In the genomic region with DNA sequence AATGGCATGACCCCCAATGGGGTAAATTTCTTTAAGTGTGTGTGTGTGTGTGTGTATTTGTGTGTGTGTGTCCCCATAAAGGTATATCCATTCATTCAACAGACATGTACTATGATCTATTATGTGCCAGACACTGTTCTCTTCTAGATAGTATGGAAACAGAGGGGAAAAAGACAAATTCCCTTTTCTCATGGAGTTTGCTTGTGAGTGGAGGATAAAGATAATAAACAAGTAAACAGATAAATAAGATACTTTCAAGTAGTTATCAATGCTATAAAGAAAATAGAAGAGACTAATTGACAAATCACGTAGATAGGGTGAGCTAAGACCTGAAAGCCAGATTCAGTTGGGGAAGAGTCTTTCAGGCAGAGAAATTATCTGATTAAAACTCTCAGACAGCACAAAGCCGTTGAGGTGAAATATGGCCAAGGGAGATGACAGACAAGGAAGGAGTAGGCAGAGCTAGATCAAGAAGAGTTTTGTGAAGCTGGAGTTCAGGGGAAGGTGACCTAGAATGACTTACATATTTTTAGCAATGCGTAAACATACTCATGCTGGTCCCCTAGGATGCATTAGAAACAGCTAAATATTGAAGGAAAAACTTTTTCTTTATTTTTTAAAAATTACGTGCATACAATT, we compare ENCODE assay signal across 1 cellular context.
TF ChIP-seq lines count a peak whose summit lies in the region.

No MANE protein-coding gene starts in this region.

TF ChIP-seq in K562, 482 proteins besides CTCF, POLR2A, EP300 and RAD21 (continued from another document):
- peak; percentile 75 for TF ChIP-seq HDAC3 (IDR thresholded peaks at IDR 0.05; ENCODE audit: borderline replicate concordance, partially characterized antibody)
- no peak for TF ChIP-seq HSF4 (CRISPR knock-in tag; IDR thresholded peaks at IDR 0.05; ENCODE audit: borderline replicate concordance)
- no peak for TF ChIP-seq PHB (CRISPR knock-in tag; IDR thresholded peaks at IDR 0.05)
- no peak; the same call in 1 of the 2 replicates for TF ChIP-seq THRAP3 (IDR thresholded peaks at IDR 0.05; ENCODE audit: borderline replicate concordance)
- peak; percentile 58 for TF ChIP-seq TAL1 (IDR thresholded peaks at IDR 0.05)
- no peak for TF ChIP-seq CHD2 (IDR thresholded peaks at IDR 0.05; ENCODE audit: low read depth, low read length)
- peak in 1 of 2 experiments; percentile 90; a peak in 2 of 4 replicates for TF ChIP-seq TBL1XR1 (IDR thresholded peaks at IDR 0.05; ENCODE audit: low read length in 2 of 2)
- TF ChIP-seq ZC3H8 (IDR thresholded peaks at IDR 0.05): no peak
- no peak for TF ChIP-seq SIX5 (IDR thresholded peaks at IDR 0.05; ENCODE audit: borderline replicate concordance in 1 of 2, insufficient read depth in 1 of 2, low read depth in 1 of 2, low read length in 2 of 2)
- peak; percentile 53; the same call in 1 of the 2 replicates for TF ChIP-seq MECOM (CRISPR knock-in tag; IDR thresholded peaks at IDR 0.05)
- TF ChIP-seq GATAD2A (IDR thresholded peaks at IDR 0.05): 0 out of 2 replicates have a peak, but pooled peaks have one; percentile 20
- TF ChIP-seq ZNF586 (CRISPR knock-in tag; conservative IDR thresholded peaks at IDR 0.05): no peak
- no peak for TF ChIP-seq WHSC1 (IDR thresholded peaks at IDR 0.05; ENCODE audit: low read length)
- TF ChIP-seq ATF7 (IDR thresholded peaks at IDR 0.05): peak; percentile 65; the same call in 1 of the 2 replicates
- TF ChIP-seq NCOA6 (IDR thresholded peaks at IDR 0.05): peak; percentile 14; the same call in 1 of the 2 replicates
- TF ChIP-seq, protein P1, sequence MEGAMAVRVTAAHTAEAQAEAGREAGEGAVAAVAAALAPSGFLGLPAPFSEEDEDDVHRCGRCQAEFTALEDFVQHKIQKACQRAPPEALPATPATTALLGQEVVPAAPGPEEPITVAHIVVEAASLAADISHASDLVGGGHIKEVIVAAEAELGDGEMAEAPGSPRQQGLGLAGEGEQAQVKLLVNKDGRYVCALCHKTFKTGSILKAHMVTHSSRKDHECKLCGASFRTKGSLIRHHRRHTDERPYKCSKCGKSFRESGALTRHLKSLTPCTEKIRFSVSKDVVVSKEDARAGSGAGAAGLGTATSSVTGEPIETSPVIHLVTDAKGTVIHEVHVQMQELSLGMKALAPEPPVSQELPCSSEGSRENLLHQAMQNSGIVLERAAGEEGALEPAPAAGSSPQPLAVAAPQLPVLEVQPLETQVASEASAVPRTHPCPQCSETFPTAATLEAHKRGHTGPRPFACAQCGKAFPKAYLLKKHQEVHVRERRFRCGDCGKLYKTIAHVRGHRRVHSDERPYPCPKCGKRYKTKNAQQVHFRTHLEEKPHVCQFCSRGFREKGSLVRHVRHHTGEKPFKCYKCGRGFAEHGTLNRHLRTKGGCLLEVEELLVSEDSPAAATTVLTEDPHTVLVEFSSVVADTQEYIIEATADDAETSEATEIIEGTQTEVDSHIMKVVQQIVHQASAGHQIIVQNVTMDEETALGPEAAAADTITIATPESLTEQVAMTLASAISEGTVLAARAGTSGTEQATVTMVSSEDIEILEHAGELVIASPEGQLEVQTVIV (CRISPR knock-in tag; IDR thresholded peaks at IDR 0.05; ENCODE audit: borderline replicate concordance): no peak
- TF ChIP-seq KHSRP (IDR thresholded peaks at IDR 0.05): no peak
- TF ChIP-seq, protein P2, sequence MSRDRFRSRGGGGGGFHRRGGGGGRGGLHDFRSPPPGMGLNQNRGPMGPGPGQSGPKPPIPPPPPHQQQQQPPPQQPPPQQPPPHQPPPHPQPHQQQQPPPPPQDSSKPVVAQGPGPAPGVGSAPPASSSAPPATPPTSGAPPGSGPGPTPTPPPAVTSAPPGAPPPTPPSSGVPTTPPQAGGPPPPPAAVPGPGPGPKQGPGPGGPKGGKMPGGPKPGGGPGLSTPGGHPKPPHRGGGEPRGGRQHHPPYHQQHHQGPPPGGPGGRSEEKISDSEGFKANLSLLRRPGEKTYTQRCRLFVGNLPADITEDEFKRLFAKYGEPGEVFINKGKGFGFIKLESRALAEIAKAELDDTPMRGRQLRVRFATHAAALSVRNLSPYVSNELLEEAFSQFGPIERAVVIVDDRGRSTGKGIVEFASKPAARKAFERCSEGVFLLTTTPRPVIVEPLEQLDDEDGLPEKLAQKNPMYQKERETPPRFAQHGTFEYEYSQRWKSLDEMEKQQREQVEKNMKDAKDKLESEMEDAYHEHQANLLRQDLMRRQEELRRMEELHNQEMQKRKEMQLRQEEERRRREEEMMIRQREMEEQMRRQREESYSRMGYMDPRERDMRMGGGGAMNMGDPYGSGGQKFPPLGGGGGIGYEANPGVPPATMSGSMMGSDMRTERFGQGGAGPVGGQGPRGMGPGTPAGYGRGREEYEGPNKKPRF (IDR thresholded peaks at IDR 0.05; ENCODE audit: low read depth, low read length): no peak
- TF ChIP-seq DACH1 (IDR thresholded peaks at IDR 0.05; ENCODE audit: partially characterized antibody): no peak
- no peak for TF ChIP-seq ZNF124 (CRISPR knock-in tag; IDR thresholded peaks at IDR 0.05)
- no peak for TF ChIP-seq KDM4B (IDR thresholded peaks at IDR 0.05; ENCODE audit: borderline replicate concordance in 2 of 2, low read depth in 1 of 2)
- TF ChIP-seq HNRNPH1 (optimal IDR thresholded peaks at IDR 0.05; ENCODE audit: low read depth, low read length): no peak
- TF ChIP-seq FOXM1 (IDR thresholded peaks at IDR 0.05; ENCODE audit: low read depth): peak; percentile 60
- TF ChIP-seq FOXM1 (CRISPR knock-in tag; IDR thresholded peaks at IDR 0.05; ENCODE audit: low read depth): no peak
- no peak; a peak in 1 of 4 replicates for TF ChIP-seq NONO (IDR thresholded peaks at IDR 0.05; ENCODE audit: low read depth in 2 of 2, low read length in 1 of 2)
- peak; percentile 94 for TF ChIP-seq ESRRA (IDR thresholded peaks at IDR 0.05; ENCODE audit: borderline replicate concordance, low read depth)
- peak; percentile 50; the same call in 1 of the 2 replicates for TF ChIP-seq POLR2AphosphoS5 (IDR thresholded peaks at IDR 0.05; ENCODE audit: control insufficient read depth, insufficient read depth, low read depth, low read length)
- TF ChIP-seq GATA2 (CRISPR knock-in tag; IDR thresholded peaks at IDR 0.05): peak; percentile 71; the same call in 1 of the 2 replicates
- TF ChIP-seq, protein P3, sequence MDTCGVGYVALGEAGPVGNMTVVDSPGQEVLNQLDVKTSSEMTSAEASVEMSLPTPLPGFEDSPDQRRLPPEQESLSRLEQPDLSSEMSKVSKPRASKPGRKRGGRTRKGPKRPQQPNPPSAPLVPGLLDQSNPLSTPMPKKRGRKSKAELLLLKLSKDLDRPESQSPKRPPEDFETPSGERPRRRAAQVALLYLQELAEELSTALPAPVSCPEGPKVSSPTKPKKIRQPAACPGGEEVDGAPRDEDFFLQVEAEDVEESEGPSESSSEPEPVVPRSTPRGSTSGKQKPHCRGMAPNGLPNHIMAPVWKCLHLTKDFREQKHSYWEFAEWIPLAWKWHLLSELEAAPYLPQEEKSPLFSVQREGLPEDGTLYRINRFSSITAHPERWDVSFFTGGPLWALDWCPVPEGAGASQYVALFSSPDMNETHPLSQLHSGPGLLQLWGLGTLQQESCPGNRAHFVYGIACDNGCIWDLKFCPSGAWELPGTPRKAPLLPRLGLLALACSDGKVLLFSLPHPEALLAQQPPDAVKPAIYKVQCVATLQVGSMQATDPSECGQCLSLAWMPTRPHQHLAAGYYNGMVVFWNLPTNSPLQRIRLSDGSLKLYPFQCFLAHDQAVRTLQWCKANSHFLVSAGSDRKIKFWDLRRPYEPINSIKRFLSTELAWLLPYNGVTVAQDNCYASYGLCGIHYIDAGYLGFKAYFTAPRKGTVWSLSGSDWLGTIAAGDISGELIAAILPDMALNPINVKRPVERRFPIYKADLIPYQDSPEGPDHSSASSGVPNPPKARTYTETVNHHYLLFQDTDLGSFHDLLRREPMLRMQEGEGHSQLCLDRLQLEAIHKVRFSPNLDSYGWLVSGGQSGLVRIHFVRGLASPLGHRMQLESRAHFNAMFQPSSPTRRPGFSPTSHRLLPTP (IDR thresholded peaks at IDR 0.05; ENCODE audit: borderline replicate concordance, extremely low read depth, insufficient read length): no peak
- TF ChIP-seq ETS2 (tag; IDR thresholded peaks at IDR 0.05; ENCODE audit: borderline replicate concordance, poor library complexity, severe bottlenecking): no peak
- TF ChIP-seq, protein P4, sequence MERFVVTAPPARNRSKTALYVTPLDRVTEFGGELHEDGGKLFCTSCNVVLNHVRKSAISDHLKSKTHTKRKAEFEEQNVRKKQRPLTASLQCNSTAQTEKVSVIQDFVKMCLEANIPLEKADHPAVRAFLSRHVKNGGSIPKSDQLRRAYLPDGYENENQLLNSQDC (CRISPR knock-in tag; IDR thresholded peaks at IDR 0.05): no peak
- TF ChIP-seq, protein P5, sequence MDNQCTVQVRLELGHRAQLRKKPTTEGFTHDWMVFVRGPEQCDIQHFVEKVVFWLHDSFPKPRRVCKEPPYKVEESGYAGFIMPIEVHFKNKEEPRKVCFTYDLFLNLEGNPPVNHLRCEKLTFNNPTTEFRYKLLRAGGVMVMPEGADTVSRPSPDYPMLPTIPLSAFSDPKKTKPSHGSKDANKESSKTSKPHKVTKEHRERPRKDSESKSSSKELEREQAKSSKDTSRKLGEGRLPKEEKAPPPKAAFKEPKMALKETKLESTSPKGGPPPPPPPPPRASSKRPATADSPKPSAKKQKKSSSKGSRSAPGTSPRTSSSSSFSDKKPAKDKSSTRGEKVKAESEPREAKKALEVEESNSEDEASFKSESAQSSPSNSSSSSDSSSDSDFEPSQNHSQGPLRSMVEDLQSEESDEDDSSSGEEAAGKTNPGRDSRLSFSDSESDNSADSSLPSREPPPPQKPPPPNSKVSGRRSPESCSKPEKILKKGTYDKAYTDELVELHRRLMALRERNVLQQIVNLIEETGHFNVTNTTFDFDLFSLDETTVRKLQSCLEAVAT (IDR thresholded peaks at IDR 0.05): no peak
- no peak for TF ChIP-seq TCF7 (IDR thresholded peaks at IDR 0.05; ENCODE audit: borderline replicate concordance)
- no peak for TF ChIP-seq GABPB2 (CRISPR knock-in tag; conservative IDR thresholded peaks at IDR 0.05)
- TF ChIP-seq, protein P6, sequence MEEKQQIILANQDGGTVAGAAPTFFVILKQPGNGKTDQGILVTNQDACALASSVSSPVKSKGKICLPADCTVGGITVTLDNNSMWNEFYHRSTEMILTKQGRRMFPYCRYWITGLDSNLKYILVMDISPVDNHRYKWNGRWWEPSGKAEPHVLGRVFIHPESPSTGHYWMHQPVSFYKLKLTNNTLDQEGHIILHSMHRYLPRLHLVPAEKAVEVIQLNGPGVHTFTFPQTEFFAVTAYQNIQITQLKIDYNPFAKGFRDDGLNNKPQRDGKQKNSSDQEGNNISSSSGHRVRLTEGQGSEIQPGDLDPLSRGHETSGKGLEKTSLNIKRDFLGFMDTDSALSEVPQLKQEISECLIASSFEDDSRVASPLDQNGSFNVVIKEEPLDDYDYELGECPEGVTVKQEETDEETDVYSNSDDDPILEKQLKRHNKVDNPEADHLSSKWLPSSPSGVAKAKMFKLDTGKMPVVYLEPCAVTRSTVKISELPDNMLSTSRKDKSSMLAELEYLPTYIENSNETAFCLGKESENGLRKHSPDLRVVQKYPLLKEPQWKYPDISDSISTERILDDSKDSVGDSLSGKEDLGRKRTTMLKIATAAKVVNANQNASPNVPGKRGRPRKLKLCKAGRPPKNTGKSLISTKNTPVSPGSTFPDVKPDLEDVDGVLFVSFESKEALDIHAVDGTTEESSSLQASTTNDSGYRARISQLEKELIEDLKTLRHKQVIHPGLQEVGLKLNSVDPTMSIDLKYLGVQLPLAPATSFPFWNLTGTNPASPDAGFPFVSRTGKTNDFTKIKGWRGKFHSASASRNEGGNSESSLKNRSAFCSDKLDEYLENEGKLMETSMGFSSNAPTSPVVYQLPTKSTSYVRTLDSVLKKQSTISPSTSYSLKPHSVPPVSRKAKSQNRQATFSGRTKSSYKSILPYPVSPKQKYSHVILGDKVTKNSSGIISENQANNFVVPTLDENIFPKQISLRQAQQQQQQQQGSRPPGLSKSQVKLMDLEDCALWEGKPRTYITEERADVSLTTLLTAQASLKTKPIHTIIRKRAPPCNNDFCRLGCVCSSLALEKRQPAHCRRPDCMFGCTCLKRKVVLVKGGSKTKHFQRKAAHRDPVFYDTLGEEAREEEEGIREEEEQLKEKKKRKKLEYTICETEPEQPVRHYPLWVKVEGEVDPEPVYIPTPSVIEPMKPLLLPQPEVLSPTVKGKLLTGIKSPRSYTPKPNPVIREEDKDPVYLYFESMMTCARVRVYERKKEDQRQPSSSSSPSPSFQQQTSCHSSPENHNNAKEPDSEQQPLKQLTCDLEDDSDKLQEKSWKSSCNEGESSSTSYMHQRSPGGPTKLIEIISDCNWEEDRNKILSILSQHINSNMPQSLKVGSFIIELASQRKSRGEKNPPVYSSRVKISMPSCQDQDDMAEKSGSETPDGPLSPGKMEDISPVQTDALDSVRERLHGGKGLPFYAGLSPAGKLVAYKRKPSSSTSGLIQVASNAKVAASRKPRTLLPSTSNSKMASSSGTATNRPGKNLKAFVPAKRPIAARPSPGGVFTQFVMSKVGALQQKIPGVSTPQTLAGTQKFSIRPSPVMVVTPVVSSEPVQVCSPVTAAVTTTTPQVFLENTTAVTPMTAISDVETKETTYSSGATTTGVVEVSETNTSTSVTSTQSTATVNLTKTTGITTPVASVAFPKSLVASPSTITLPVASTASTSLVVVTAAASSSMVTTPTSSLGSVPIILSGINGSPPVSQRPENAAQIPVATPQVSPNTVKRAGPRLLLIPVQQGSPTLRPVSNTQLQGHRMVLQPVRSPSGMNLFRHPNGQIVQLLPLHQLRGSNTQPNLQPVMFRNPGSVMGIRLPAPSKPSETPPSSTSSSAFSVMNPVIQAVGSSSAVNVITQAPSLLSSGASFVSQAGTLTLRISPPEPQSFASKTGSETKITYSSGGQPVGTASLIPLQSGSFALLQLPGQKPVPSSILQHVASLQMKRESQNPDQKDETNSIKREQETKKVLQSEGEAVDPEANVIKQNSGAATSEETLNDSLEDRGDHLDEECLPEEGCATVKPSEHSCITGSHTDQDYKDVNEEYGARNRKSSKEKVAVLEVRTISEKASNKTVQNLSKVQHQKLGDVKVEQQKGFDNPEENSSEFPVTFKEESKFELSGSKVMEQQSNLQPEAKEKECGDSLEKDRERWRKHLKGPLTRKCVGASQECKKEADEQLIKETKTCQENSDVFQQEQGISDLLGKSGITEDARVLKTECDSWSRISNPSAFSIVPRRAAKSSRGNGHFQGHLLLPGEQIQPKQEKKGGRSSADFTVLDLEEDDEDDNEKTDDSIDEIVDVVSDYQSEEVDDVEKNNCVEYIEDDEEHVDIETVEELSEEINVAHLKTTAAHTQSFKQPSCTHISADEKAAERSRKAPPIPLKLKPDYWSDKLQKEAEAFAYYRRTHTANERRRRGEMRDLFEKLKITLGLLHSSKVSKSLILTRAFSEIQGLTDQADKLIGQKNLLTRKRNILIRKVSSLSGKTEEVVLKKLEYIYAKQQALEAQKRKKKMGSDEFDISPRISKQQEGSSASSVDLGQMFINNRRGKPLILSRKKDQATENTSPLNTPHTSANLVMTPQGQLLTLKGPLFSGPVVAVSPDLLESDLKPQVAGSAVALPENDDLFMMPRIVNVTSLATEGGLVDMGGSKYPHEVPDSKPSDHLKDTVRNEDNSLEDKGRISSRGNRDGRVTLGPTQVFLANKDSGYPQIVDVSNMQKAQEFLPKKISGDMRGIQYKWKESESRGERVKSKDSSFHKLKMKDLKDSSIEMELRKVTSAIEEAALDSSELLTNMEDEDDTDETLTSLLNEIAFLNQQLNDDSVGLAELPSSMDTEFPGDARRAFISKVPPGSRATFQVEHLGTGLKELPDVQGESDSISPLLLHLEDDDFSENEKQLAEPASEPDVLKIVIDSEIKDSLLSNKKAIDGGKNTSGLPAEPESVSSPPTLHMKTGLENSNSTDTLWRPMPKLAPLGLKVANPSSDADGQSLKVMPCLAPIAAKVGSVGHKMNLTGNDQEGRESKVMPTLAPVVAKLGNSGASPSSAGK (IDR thresholded peaks at IDR 0.05): no peak
- TF ChIP-seq PURB (CRISPR knock-in tag; IDR thresholded peaks at IDR 0.05; ENCODE audit: low read depth): no peak
- TF ChIP-seq TAF7 (tag; IDR thresholded peaks at IDR 0.05): no peak
- no peak for TF ChIP-seq KAT2B (IDR thresholded peaks at IDR 0.05; ENCODE audit: low read depth, low read length)
- no peak for TF ChIP-seq PRMT5 (CRISPR knock-in tag; IDR thresholded peaks at IDR 0.05)
- no peak for TF ChIP-seq ETV5 (CRISPR knock-in tag; IDR thresholded peaks at IDR 0.05; ENCODE audit: low read depth)
